In genomic region chr5:168603776-168604175, GRCh38 we compare ENCODE assay signal across 1 cellular context.
TF ChIP-seq lines count a peak whose summit lies in the region.

No MANE protein-coding gene starts in this region.

TF ChIP-seq in K562, 482 proteins besides CTCF, POLR2A, EP300 and RAD21:
- no peak for TF ChIP-seq RHOXF2B (CRISPR knock-in tag; conservative IDR thresholded peaks at IDR 0.05)
- TF ChIP-seq HOXB6 (CRISPR knock-in tag; IDR thresholded peaks at IDR 0.05; ENCODE audit: borderline replicate concordance), result no peak
- TF ChIP-seq EGR1 (conservative IDR thresholded peaks at IDR 0.05), result no peak
- no peak for TF ChIP-seq ZNF316 (IDR thresholded peaks at IDR 0.05)
- TF ChIP-seq ZNF766 (CRISPR knock-in tag; conservative IDR thresholded peaks at IDR 0.05), result no peak
- no peak for TF ChIP-seq E4F1 (CRISPR knock-in tag; IDR thresholded peaks at IDR 0.05; ENCODE audit: borderline replicate concordance)
- no peak for TF ChIP-seq THRB (CRISPR knock-in tag; conservative IDR thresholded peaks at IDR 0.05)
- TF ChIP-seq PHB (CRISPR knock-in tag; IDR thresholded peaks at IDR 0.05), result no peak
- no peak for TF ChIP-seq PREB (CRISPR knock-in tag; IDR thresholded peaks at IDR 0.05)
